Comparison of ENCODE assay signal across 8 cellular contexts in the genomic region with DNA sequence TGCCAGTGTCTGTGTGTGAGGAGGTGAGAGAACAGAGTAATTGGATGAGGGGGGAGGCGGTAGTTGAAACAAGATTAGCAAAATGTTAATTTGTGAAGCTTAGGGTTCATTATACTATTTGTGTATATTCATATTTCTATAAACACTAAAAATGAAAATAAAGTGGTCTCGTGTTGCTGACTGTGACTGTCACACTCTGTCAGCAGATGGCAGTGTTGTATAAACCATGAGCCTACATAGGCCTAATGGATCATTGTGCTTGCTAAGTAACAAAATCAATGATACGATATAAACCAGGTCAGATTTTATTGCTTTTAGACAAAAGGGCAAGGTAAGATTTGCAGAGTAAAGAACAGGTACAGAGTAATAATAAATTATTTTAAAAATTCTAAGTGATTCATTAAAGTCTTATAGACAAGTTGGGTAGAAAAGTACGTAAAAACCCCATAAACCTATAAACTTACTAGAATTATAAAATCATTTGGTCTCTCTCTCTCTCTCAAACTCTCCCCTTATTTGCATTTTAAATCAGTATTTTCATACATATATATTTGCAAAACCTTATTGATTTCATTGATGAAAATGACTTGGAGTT.
DNase-seq lines count a peak whose midpoint lies in the region; FAIRE-seq and TF ChIP-seq lines count a peak whose summit lies in the region.

No MANE protein-coding gene starts in this region.

- peak overlapping the region; percentile 36 for H2AFZ ChIP-seq in keratinocyte (ENCODE audit: control insufficient read depth, low read length)

- peaks cover 86% of the 10 kb centered on the region for H3K27me3 Mint-ChIP-seq in MCF 10A (ENCODE audit: insufficient read depth, unreplicated experiment)

- no peaks in the 10 kb centered on the region for H3K4me1 Mint-ChIP-seq in MCF 10A (ENCODE audit: insufficient read depth, unreplicated experiment)

- H3K9me3 ChIP-seq in SK-N-MC (ENCODE audit: low read depth, low read length) (no peaks in the 10 kb centered on the region), keratinocyte (ENCODE audit: control insufficient read depth, low read depth, low read length) (no peaks in the 10 kb centered on the region)

- no peaks in the 10 kb centered on the region for H4K20me1 ChIP-seq in keratinocyte (ENCODE audit: control insufficient read depth, extremely low read depth, insufficient read depth, low read length)

- H3K9me1 ChIP-seq in keratinocyte (ENCODE audit: control insufficient read depth, extremely low read depth, insufficient read depth, low read length): no peaks in the 10 kb centered on the region

- no peaks in the 10 kb centered on the region for H3K36me3 Mint-ChIP-seq in MCF 10A (ENCODE audit: insufficient read depth, unreplicated experiment)

- TF ChIP-seq CTCF in MCF 10A (IDR thresholded peaks at IDR 0.05; ENCODE audit: unreplicated experiment): peak; percentile 77
- peak; percentile 54 to 76 (median 65) for TF ChIP-seq CTCF in keratinocyte (optimal IDR thresholded peaks at IDR 0.05 in 1 of 3, IDR thresholded peaks at IDR 0.05 in 1 of 3, conservative IDR thresholded peaks at IDR 0.05 in 1 of 3; ENCODE audit: extremely low read depth in 1 of 3, insufficient read depth in 2 of 3, low read length in 3 of 3)

- H3K4me2 ChIP-seq in keratinocyte (ENCODE audit: control insufficient read depth, extremely low read depth, insufficient read depth, low read depth, low read length): peak overlapping the region; percentile 8

- no peak for FAIRE-seq in keratinocyte (lab: Jason Lieb, UNC)

- POLR2A ChIA-PET in MCF 10A (lab: Yijun Ruan, JAX): interaction anchor here (0.6 kb wide), 1 partner anchor 873 kb away, joined by 3 read pairs; no protein-coding TSS in a partner anchor

- no peaks in the 10 kb centered on the region for H3K36me3 ChIP-seq in SK-N-MC (ENCODE audit: insufficient read depth, low read length)
- no peaks in the 10 kb centered on the region for H3K36me3 ChIP-seq in keratinocyte (ENCODE audit: control insufficient read depth in 2 of 2, extremely low read depth in 1 of 2, insufficient read depth in 2 of 2, low read length in 2 of 2)
- no peaks in the 10 kb centered on the region for H3K36me3 ChIP-seq in H7 (replicated peaks; ENCODE audit: control insufficient read depth, insufficient read depth, low read length)

- no TSS peak for BruUV-seq in MCF 10A (replicated peaks; lab: Mats Ljungman, UMichigan)

- H3K9ac ChIP-seq in SK-N-MC (ENCODE audit: insufficient read length) (no peak overlapping the region), keratinocyte (ENCODE audit: control insufficient read depth, extremely low read depth, insufficient read depth, low read length) (no peak overlapping the region)

- H3K9me3 Mint-ChIP-seq in MCF 10A (ENCODE audit: unreplicated experiment): no peaks in the 10 kb centered on the region

- dilution Hi-C loops in keratinocyte (cut with MboI; ENCODE audit: extremely low pct_ligation_motif_present, low sequenced_read_pairs): no loop called here

- H3K79me2 ChIP-seq in keratinocyte (ENCODE audit: control insufficient read depth, insufficient read depth, low read length): no peaks in the 10 kb centered on the region

- no peak overlapping the region for H3K27ac Mint-ChIP-seq in MCF 10A (ENCODE audit: low read depth, unreplicated experiment)

- intact Hi-C loops in MCF 10A (cut with micrococcal nuclease): loop anchor here (1.0 to 5.0 kb wide), 3 partner anchors 43 to 278 kb away; no protein-coding TSS in a partner anchor

- no peaks in the 10 kb centered on the region for H3K4me1 ChIP-seq in keratinocyte (ENCODE audit: control insufficient read depth, extremely low read depth, insufficient read depth, low read length)

- no peak overlapping the region for H3K4me3 Mint-ChIP-seq in MCF 10A (ENCODE audit: unreplicated experiment)

- DNase-seq in EH (ENCODE audit: low read depth) (peak; percentile 58), LHCN-M2 (ENCODE audit: low read depth) (peak; percentile 47), SK-N-MC (ENCODE audit: low read depth, low spot score) (peak; percentile 32), MCF 10A (ENCODE audit: unreplicated experiment) (peak; percentile 73), keratinocyte (ENCODE audit: low read depth, low spot score) (peak; percentile 5), H7 (no peak), cerebellar nuclear complex (lab: John Stamatoyannopoulos, UW) (no peak)
- peak; percentile 7 to 36 for DNase-seq in stimulated activated CD4-positive, alpha-beta T cell treated with anti-CD3 and anti-CD28 coated beads, Interleukin-4, amount 100 ng/mL, for 4 hours

- no peaks in the 10 kb centered on the region for H3K27me3 ChIP-seq in keratinocyte (ENCODE audit: control insufficient read depth, extremely low read depth, insufficient read depth, low read length)
- no peaks in the 10 kb centered on the region for H3K27me3 ChIP-seq in H7 (ENCODE audit: control insufficient read depth, insufficient read depth, low read length)

- CTCF ChIA-PET in MCF 10A (lab: Yijun Ruan, JAX): interaction anchor here (0.6 to 2.7 kb wide), 20 partner anchors 8 to 804 kb away, joined by 3 to 14 read pairs (median 4); no protein-coding TSS in a partner anchor

- no peak overlapping the region for H3K4me3 ChIP-seq in SK-N-MC
- no peak overlapping the region for H3K4me3 ChIP-seq in keratinocyte (ENCODE audit: control insufficient read depth in 2 of 3, extremely low read depth in 1 of 3, insufficient read depth in 2 of 3, low read depth in 1 of 3, low read length in 3 of 3)
- no peak overlapping the region for H3K4me3 ChIP-seq in H7 (ENCODE audit: insufficient read depth, low read depth, low read length)

- H3K27ac ChIP-seq in SK-N-MC (no peak overlapping the region), keratinocyte (ENCODE audit: control insufficient read depth, insufficient read depth, low read length) (no peak overlapping the region)

Comparison
In these comparisons a context has a peak if more than half of its experiments do, and no peak if none do; other contexts are left out.
1. DNase-seq: peak in EH (single experiment), LHCN-M2 (single experiment), SK-N-MC (single experiment), MCF 10A (single experiment), keratinocyte (single experiment) and stimulated activated CD4-positive, alpha-beta T cell treated with anti-CD3 and anti-CD28 coated beads, Interleukin-4, amount 100 ng/mL, for 4 hours (2 of 2); none in H7 (single experiment) and cerebellar nuclear complex (0 of 2).